Comparison of ENCODE assay signal across 11 cellular contexts in the genomic region with DNA sequence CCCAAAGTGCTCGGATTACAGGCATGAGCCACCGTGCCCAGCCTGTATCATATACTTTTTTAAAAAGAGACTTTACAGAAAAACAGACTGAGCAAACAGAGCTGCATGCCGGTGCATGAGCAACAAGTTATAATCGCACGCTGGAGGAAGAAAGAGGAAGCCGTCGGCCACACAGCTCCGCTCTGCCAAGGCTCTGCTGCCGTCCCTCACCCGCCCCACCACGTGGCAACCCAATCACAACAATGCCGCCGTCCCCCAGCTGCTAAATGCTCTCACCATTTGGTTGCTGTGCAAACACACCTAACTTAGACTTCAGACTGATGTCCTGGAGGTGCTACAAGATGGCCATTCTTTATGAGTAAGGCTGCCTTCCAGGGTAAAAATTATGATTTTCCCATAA.
A peak's percentile ranks its signal among the peaks of the same experiment; 100 is the strongest.
DNase-seq lines count a peak whose midpoint lies in the region; ATAC-seq and TF ChIP-seq lines count a peak whose summit lies in the region.
"Had no signal": no experiment of that assay in that cellular context is flagged by ENCODE, and none has a peak within 500 bp of the region (broad histone marks: within the 10 kb centered on the region; RNA-seq: fewer than 3 reads in every experiment).

No MANE protein-coding gene starts in this region.

- H3K36me3 ChIP-seq in gastroesophageal sphincter: no peaks in the 10 kb centered on the region

- no peak overlapping the region for H3K4me3 ChIP-seq in gastroesophageal sphincter

- TF ChIP-seq CTCF in gastroesophageal sphincter (IDR thresholded peaks at IDR 0.05): no peak

- intact Hi-C loops in activated CD4-positive, alpha-beta T cell treated with anti-CD3 and anti-CD28 coated beads for 36 hours (cut with DNase I, micrococcal nuclease): no loop called here

- no peaks in the 10 kb centered on the region for H3K9me3 ChIP-seq in gastroesophageal sphincter

- H3K27me3 ChIP-seq in gastroesophageal sphincter: no peaks in the 10 kb centered on the region

- TF ChIP-seq EP300 in gastroesophageal sphincter (IDR thresholded peaks at IDR 0.05): no peak

- H3K27ac Mint-ChIP-seq in activated CD4-positive, alpha-beta T cell treated with anti-CD3 and anti-CD28 coated beads for 36 hours: no peak overlapping the region
- H3K27ac Mint-ChIP-seq: brain; T-helper 2 cell treated with Interferon-gamma antibody and Interleukin-4, amounts not matched to agents 5 μg/mL and 100 μg/mL, for 36 hours had no signal

- peaks cover 4% of the 10 kb centered on the region for H3K4me1 Mint-ChIP-seq in activated CD4-positive, alpha-beta T cell treated with anti-CD3 and anti-CD28 coated beads for 36 hours

- 0 to 36% methylated on average over 4 to 13 of the region's 13 CpGs for whole genome bisulfite sequencing in gastroesophageal sphincter (ENCODE audit: low coverage in 1 of 2), 2 donors

- no peaks in the 10 kb centered on the region for H3K36me3 Mint-ChIP-seq in activated CD4-positive, alpha-beta T cell treated with anti-CD3 and anti-CD28 coated beads for 36 hours (ENCODE audit: low read depth)

- no peak for ATAC-seq in activated CD4-positive, alpha-beta T cell treated with anti-CD3 and anti-CD28 coated beads for 36 hours
- peak; percentile 41 for ATAC-seq in gastroesophageal sphincter
- no peak for ATAC-seq in HG03159 (IDR thresholded peaks at IDR 0.05; ENCODE audit: unreplicated experiment)
- no peak for ATAC-seq in HG02798 (IDR thresholded peaks at IDR 0.05; ENCODE audit: poor library complexity, unreplicated experiment)

- peak; percentile 42 for DNase-seq in activated CD4-positive, alpha-beta T cell treated with anti-CD3 and anti-CD28 coated beads for 36 hours
- no peak for DNase-seq in activated CD4-positive, alpha-beta T cell treated with anti-CD3 and anti-CD28 coated beads, Interleukin-2, amount 50 U/mL, for 4 hours
- DNase-seq in OCI-M1 (lab: John Stamatoyannopoulos, UW) (peak; percentile 51), NAMALWA (ENCODE audit: low spot score) (no peak)
- peak; percentile 34 for DNase-seq in stimulated activated CD8-positive, alpha-beta memory T cell treated with anti-CD3 and anti-CD28 coated beads, Interleukin-4, amount 100 ng/mL, for 48 hours
- DNase-seq: NCI-H1092 treated with DMSO at 0.1 percent for 48 hours had no signal

- H3K4me3 Mint-ChIP-seq in activated CD4-positive, alpha-beta T cell treated with anti-CD3 and anti-CD28 coated beads for 36 hours: no peak overlapping the region
- H3K4me3 Mint-ChIP-seq: brain; T-helper 2 cell treated with Interferon-gamma antibody and Interleukin-4, amounts not matched to agents 5 μg/mL and 100 μg/mL, for 36 hours had no signal

- H3K27ac ChIP-seq in gastroesophageal sphincter: peak overlapping the region in 3 of 4 donors; percentile 44 to 74 (median 49)

- H3K4me1 ChIP-seq in gastroesophageal sphincter: peaks cover 0 to 14% (median 0%) of the 10 kb centered on the region in 3 donors

- TF ChIP-seq POLR2A in gastroesophageal sphincter (IDR thresholded peaks at IDR 0.05): no peak

- CTCF ChIA-PET in activated CD4-positive, alpha-beta T cell treated with anti-CD3 and anti-CD28 coated beads for 36 hours (lab: Charles Lee): no interaction called here

- H3K9me3 Mint-ChIP-seq in activated CD4-positive, alpha-beta T cell treated with anti-CD3 and anti-CD28 coated beads for 36 hours (ENCODE audit: low read depth): no peaks in the 10 kb centered on the region
- H3K9me3 Mint-ChIP-seq: T-helper 2 cell treated with Interferon-gamma antibody and Interleukin-4, amounts not matched to agents 5 μg/mL and 100 μg/mL, for 36 hours had no signal

- no peaks in the 10 kb centered on the region for H3K27me3 Mint-ChIP-seq in activated CD4-positive, alpha-beta T cell treated with anti-CD3 and anti-CD28 coated beads for 36 hours
- H3K27me3 Mint-ChIP-seq: brain had no signal

- POLR2A ChIA-PET in activated CD4-positive, alpha-beta T cell treated with anti-CD3 and anti-CD28 coated beads for 36 hours (lab: Charles Lee): no interaction called here

Comparison
In these comparisons a context has a peak if more than half of its experiments do, and no peak if none do; other contexts are left out.
1. DNase-seq: peak in activated CD4-positive, alpha-beta T cell treated with anti-CD3 and anti-CD28 coated beads for 36 hours (single experiment), OCI-M1 (single experiment) and stimulated activated CD8-positive, alpha-beta memory T cell treated with anti-CD3 and anti-CD28 coated beads, Interleukin-4, amount 100 ng/mL, for 48 hours (single experiment); none in activated CD4-positive, alpha-beta T cell treated with anti-CD3 and anti-CD28 coated beads, Interleukin-2, amount 50 U/mL, for 4 hours (0 of 2) and NAMALWA (single experiment).